17 cellular contexts compared by ENCODE assay signal in genomic region chr5:42876375-42876844, GRCh38.
DNase-seq lines count a peak whose midpoint lies in the region; ATAC-seq, FAIRE-seq and TF ChIP-seq lines count a peak whose summit lies in the region.
"Had no signal": no experiment of that assay in that cellular context is flagged by ENCODE, and none has a peak within 500 bp of the region (broad histone marks: within the 10 kb centered on the region; RNA-seq: fewer than 3 reads in every experiment).

No MANE protein-coding gene starts in this region.

- H3K36me3 Mint-ChIP-seq in astrocyte (ENCODE audit: low read depth, unreplicated experiment), result no peaks in the 10 kb centered on the region
- H3K36me3 Mint-ChIP-seq: naive B cell had no signal

- H3K4me2 ChIP-seq in astrocyte (ENCODE audit: low read length), result peak overlapping the region; percentile 41

- no peaks in the 10 kb centered on the region for H3K9me3 Mint-ChIP-seq in astrocyte (ENCODE audit: unreplicated experiment)
- H3K9me3 Mint-ChIP-seq: central memory CD8-positive, alpha-beta T cell; T-helper 1 cell treated with Interleukin-12 subunit alpha and Interleukin-12 subunit beta and Interleukin-4 antibody, amounts not matched to agents 30 μg/mL and 1 μg/mL, for 36 hours had no signal

- H3K9me3 ChIP-seq in astrocyte (ENCODE audit: insufficient read depth, low read depth, low read length) (no peaks in the 10 kb centered on the region), spleen (no peaks in the 10 kb centered on the region)
- H3K9me3 ChIP-seq: esophagus squamous epithelium, suprapubic skin had no signal

- H3K27me3 ChIP-seq in astrocyte (ENCODE audit: insufficient read depth, low read length), result no peaks in the 10 kb centered on the region
- no peaks in the 10 kb centered on the region for H3K27me3 ChIP-seq in spleen (replicated peaks in 1 of 7)
- H3K27me3 ChIP-seq: esophagus squamous epithelium, suprapubic skin had no signal

- TF ChIP-seq CTCF in astrocyte (IDR thresholded peaks at IDR 0.05; ENCODE audit: insufficient read depth, low read depth, low read length) (no peak), spleen (IDR thresholded peaks at IDR 0.05 in 8 of 11, conservative IDR thresholded peaks at IDR 0.05 in 3 of 11) (no peak)

- 15 to 32% (median 17%) methylated on average over 4 of the region's 4 CpGs for WGBS in spleen, 5 donors

- no peak overlapping the region for H3K9ac ChIP-seq in astrocyte (ENCODE audit: low read length)

- peaks cover 7% of the 10 kb centered on the region for H3K27me3 Mint-ChIP-seq in astrocyte (ENCODE audit: low read depth, unreplicated experiment)

- TF ChIP-seq POLR2A in spleen (IDR thresholded peaks at IDR 0.05), result no peak

- no peaks in the 10 kb centered on the region for H3K79me2 ChIP-seq in astrocyte (ENCODE audit: insufficient read depth, low read length)

- no peaks in the 10 kb centered on the region for H3K4me1 Mint-ChIP-seq in astrocyte (ENCODE audit: low read depth, unreplicated experiment)
- H3K4me1 Mint-ChIP-seq: central memory CD8-positive, alpha-beta T cell had no signal

- H3K36me3 ChIP-seq in astrocyte (ENCODE audit: insufficient read depth, low read length) (no peaks in the 10 kb centered on the region), spleen (no peaks in the 10 kb centered on the region)
- H3K36me3 ChIP-seq: esophagus squamous epithelium, suprapubic skin had no signal

- H3K4me1 ChIP-seq in astrocyte (ENCODE audit: insufficient read depth, low read length) (no peaks in the 10 kb centered on the region), spleen (peaks cover 0 to 30% (median 20%) of the 10 kb centered on the region in 6 donors)
- H3K4me1 ChIP-seq: suprapubic skin had no signal

- no peak overlapping the region for H3K4me3 Mint-ChIP-seq in astrocyte (ENCODE audit: unreplicated experiment)
- H3K4me3 Mint-ChIP-seq: central memory CD8-positive, alpha-beta T cell; T-helper 1 cell treated with Interleukin-12 subunit alpha and Interleukin-12 subunit beta and Interleukin-4 antibody, amounts not matched to agents 30 μg/mL and 1 μg/mL, for 36 hours had no signal

- FAIRE-seq in astrocyte (lab: Jason Lieb, UNC), result no peak

- no peak overlapping the region for H2AFZ ChIP-seq in astrocyte (ENCODE audit: low read depth, low read length)

- H3K27ac Mint-ChIP-seq in astrocyte (ENCODE audit: unreplicated experiment), result no peak overlapping the region
- H3K27ac Mint-ChIP-seq: naive B cell; T-helper 1 cell treated with Interleukin-12 subunit alpha and Interleukin-12 subunit beta and Interleukin-4 antibody, amounts not matched to agents 30 μg/mL and 1 μg/mL, for 36 hours had no signal

- H3K4me3 ChIP-seq in astrocyte (ENCODE audit: insufficient read depth, low read depth, low read length) (no peak overlapping the region), spleen (peak overlapping the region in 2 of 8 donors; percentile 10 to 11)
- H3K4me3 ChIP-seq: suprapubic skin had no signal

- no peaks in the 10 kb centered on the region for H4K20me1 ChIP-seq in astrocyte (ENCODE audit: insufficient read depth, low read length)

- H3K27ac ChIP-seq in astrocyte (ENCODE audit: low read depth, low read length) (no peak overlapping the region), spleen (peak overlapping the region; percentile 2 to 70 (median 48))
- H3K27ac ChIP-seq: esophagus squamous epithelium, suprapubic skin had no signal

- DNase-seq in MV-4-11 (lab: John Stamatoyannopoulos, UW), result peak; percentile 54
- DNase-seq in astrocyte (ENCODE audit: low read depth), result no peak
- peak; percentile 31 for DNase-seq in left kidney (ENCODE audit: low read depth, low spot score)
- DNase-seq in spleen, result no peak
- no peak for DNase-seq in GF-D8 (lab: John Stamatoyannopoulos, UW)
- no peak for DNase-seq in stimulated activated CD4-positive, alpha-beta T cell treated with anti-CD3 and anti-CD28 coated beads, Interleukin-2, amount 100 ng/mL, for 48 hours
- DNase-seq: activated naive CD4-positive, alpha-beta T cell; esophagus squamous epithelium; naive B cell; NCI-H1417; NCI-H345 had no signal

- intact Hi-C loops in spleen (cut with DNase I; ENCODE audit: low total_unique reads), result loop anchor here (10.0 kb wide), 1 partner anchor 62 kb away; the partner anchor contains the start of gene SELENOP

- ATAC-seq in GM19328 (IDR thresholded peaks at IDR 0.05; ENCODE audit: unreplicated experiment), result no peak
- ATAC-seq in GM19351 (IDR thresholded peaks at IDR 0.05; ENCODE audit: unreplicated experiment), result no peak
- ATAC-seq: Panc1 had no signal

Comparison
In these comparisons a context has a peak if more than half of its experiments do, and no peak if none do; other contexts are left out.
1. DNase-seq: peak in MV-4-11 (single experiment) and left kidney (single experiment); none in astrocyte (single experiment), spleen (single experiment), GF-D8 (single experiment) and stimulated activated CD4-positive, alpha-beta T cell treated with anti-CD3 and anti-CD28 coated beads, Interleukin-2, amount 100 ng/mL, for 48 hours (0 of 2).